ENCODE assay signal across 17 cellular contexts in genomic region chr2:64414736-64415435, GRCh38.
"Had no signal": no experiment of that assay in that cellular context is flagged by ENCODE, and none has a peak within 500 bp of the region (broad histone marks: within the 10 kb centered on the region; RNA-seq: fewer than 3 reads in every experiment).

No MANE protein-coding gene starts in this region.

- H3K9me3 ChIP-seq: left lung, psoas muscle, SJCRH30, suprapubic skin, transverse colon had no signal

- ATAC-seq: left lung; psoas muscle; right cardiac atrium; stimulated activated naive CD8-positive, alpha-beta T cell treated with anti-CD3 and anti-CD28 coated beads, Interleukin-15, amount 100 ng/mL, for 72 hours; WTC11 had no signal

- H3K36me3 ChIP-seq: cardiac muscle cell, left lung, SJCRH30, suprapubic skin, transverse colon had no signal

- DNase-seq: activated CD4-positive, alpha-beta T cell treated with anti-CD3 and anti-CD28 coated beads, Interleukin-2, amount 10 ng/mL, durations not matched to agents 7 days and 5 days; amygdala; foreskin melanocyte; left lung; psoas muscle; right cardiac atrium; SJCRH30; stimulated activated CD4-positive, alpha-beta T cell treated with anti-CD3 and anti-CD28 coated beads, Interleukin-15, amount 100 ng/mL, for 24 hours; stimulated activated CD4-positive, alpha-beta T cell treated with anti-CD3 and anti-CD28 coated beads, Interleukin-2, amount 100 ng/mL, for 48 hours; stimulated activated naive CD8-positive, alpha-beta T cell treated with anti-CD3 and anti-CD28 coated beads, Interleukin-15, amount 100 ng/mL, for 72 hours; SW 1271; T-helper 2 cell; transverse colon had no signal

- FAIRE-seq: keratinocyte had no signal

- H3K27me3 ChIP-seq: left lung, suprapubic skin, transverse colon had no signal

- H3K4me3 ChIP-seq: cardiac muscle cell, left lung, psoas muscle, SJCRH30, suprapubic skin, transverse colon had no signal

- H3K27ac ChIP-seq: cardiac muscle cell, psoas muscle, SJCRH30, suprapubic skin, transverse colon had no signal

- H3K4me1 ChIP-seq: SJCRH30, suprapubic skin had no signal
